ENCODE assay signal across 8 cellular contexts in the genomic region with DNA sequence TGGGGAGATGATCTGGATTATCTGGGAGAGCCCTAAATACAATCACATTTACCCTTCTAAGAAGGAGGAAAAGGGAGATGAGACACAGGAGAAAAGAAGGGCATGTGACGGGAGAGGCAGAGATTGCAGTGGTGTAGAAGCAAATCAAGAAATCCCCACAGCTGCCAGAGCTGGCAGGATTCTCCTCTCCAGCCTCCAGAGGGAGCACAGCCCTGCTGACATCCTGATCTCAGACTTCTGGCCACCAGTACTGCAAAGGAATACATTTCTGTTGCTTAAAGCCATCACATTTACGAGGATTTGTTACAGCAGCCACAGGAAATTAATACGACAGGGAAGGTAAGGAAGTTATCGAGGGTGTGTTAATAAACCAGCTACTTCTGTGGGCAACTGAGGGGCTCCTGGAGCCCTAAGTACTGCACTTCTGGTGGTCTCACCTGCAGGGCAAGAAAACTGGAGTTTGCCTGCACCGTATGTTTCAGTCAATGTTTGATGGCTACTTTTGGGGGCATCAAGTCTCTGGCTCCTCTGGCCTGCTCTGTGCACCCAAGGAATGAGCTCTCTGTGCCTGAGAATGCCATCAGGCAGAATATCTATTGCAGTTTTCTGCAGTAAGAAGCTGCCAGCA. TPM values are rescaled to one million over a fixed set of nuclear protein-coding genes. Genes with fewer than 3 reads are reported as not detected.
DNase-seq lines count a peak whose midpoint lies in the region; ATAC-seq and TF ChIP-seq lines count a peak whose summit lies in the region.

No MANE protein-coding gene starts in this region.

- TF ChIP-seq CTCF in colonic mucosa (IDR thresholded peaks at IDR 0.05) (peak; percentile 54), lung (IDR thresholded peaks at IDR 0.05; ENCODE audit: control extremely low read depth, extremely low read depth) (peak; percentile 10), omental fat pad (IDR thresholded peaks at IDR 0.05) (no peak)

- H3K4me1 ChIP-seq in colonic mucosa (no peaks in the 10 kb centered on the region), lung (ENCODE audit: control insufficient read depth in 2 of 2, insufficient read depth in 2 of 2, low read length in 2 of 2) (no peaks in the 10 kb centered on the region)

- intact Hi-C loops in colonic mucosa (cut with DNase I), result no loop called here

- DNase-seq in C1 segment of cervical spinal cord (lab: John Stamatoyannopoulos, UW), result peak in 9 of 14 donors; percentile 4 to 49 (median 17)
- peak; percentile 24 for DNase-seq in LoVo (ENCODE audit: low spot score)
- peak; percentile 29 for DNase-seq in colonic mucosa
- DNase-seq in lung (ENCODE audit: low spot score), result no peak
- DNase-seq in activated effector memory CD4-positive, alpha-beta T cell treated with anti-CD3 and anti-CD28 coated beads, Interleukin-2, amount 50 U/mL, for 16 hours, result no peak
- DNase-seq in GDM1 (lab: John Stamatoyannopoulos, UW), result no peak
- no peak for DNase-seq in omental fat pad (ENCODE audit: low spot score)

- H3K9me3 ChIP-seq in colonic mucosa (no peaks in the 10 kb centered on the region), lung (ENCODE audit: control insufficient read depth in 2 of 2, insufficient read depth in 1 of 2, low read length in 1 of 2) (peaks cover 0 to 3% of the 10 kb centered on the region in 2 donors)

- H3K4me3 ChIP-seq in colonic mucosa, result no peak overlapping the region
- H3K4me3 ChIP-seq in lung, result no peak overlapping the region

- no peak overlapping the region for H3K9ac ChIP-seq in colonic mucosa (ENCODE audit: low read depth in 2 of 2, low read length in 2 of 2)

- ATAC-seq in lung (ENCODE audit: insufficient read depth, low FRiP score), result no peak
- no peak for ATAC-seq in GM21786 (IDR thresholded peaks at IDR 0.05; ENCODE audit: unreplicated experiment)
- ATAC-seq in omental fat pad (ENCODE audit: low FRiP score), result no peak

- 29 to 31% methylated on average over 5 of the region's 5 CpGs for WGBS in lung, 2 donors

- H3K36me3 ChIP-seq in colonic mucosa (no peaks in the 10 kb centered on the region), lung (ENCODE audit: control insufficient read depth in 2 of 2, insufficient read depth in 2 of 2, low read length in 2 of 2) (no peaks in the 10 kb centered on the region)

- no peaks in the 10 kb centered on the region for H3K27me3 ChIP-seq in colonic mucosa
- H3K27me3 ChIP-seq in lung (ENCODE audit: control insufficient read depth, insufficient read depth), result no peaks in the 10 kb centered on the region

- H3K27ac ChIP-seq in colonic mucosa (no peak overlapping the region), lung (ENCODE audit: low read depth in 1 of 2, low read length in 1 of 2) (no peak overlapping the region)

RNA-seq across cellular contexts. Expression of a gene that starts 22.9 kb away (rescaled TPM):
- total RNA-seq in colonic mucosa, result 1 to 10 TPM; 2.4 to 6.3 TPM
- total RNA-seq in lung, result 10 to 100 TPM; 10.1 to 12.3 TPM
- 1 to 10 TPM; 2.1 to 4.4 TPM for polyA plus RNA-seq in lung
- 10 to 100 TPM; 12.5 to 35.9 (median 22.1) TPM for total RNA-seq in omental fat pad

Comparison
In these comparisons a context has a peak if more than half of its experiments do, and no peak if none do; other contexts are left out.
1. DNase-seq: peak in C1 segment of cervical spinal cord (9 of 14), LoVo (single experiment) and colonic mucosa (single experiment); none in lung (single experiment), activated effector memory CD4-positive, alpha-beta T cell treated with anti-CD3 and anti-CD28 coated beads, Interleukin-2, amount 50 U/mL, for 16 hours (single experiment), GDM1 (single experiment) and omental fat pad (single experiment).
2. CTCF ChIP-seq: peak in colonic mucosa (single experiment) and lung (single experiment); none in omental fat pad (0 of 3).